Comparison of ENCODE assay signal across 25 cellular contexts in the genomic region with DNA sequence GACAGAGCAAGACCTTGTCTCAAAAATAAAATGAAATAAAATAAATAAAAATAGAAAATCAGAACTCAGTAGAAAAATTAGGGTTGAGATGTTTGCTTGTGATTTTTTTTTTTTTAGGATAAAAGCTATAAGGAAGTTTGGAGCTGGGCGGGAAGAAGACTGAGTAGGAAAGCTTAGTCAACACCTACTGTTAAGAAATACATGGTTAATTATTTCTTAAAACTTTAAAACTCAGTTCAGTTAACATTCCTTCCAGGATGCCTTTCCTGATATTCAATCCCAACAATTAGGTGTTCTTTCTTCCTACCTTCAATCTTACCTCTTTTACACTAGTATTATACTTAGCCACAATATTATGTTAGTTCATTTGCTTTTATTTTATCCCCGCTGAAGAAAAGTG.
"Had no signal": no experiment of that assay in that cellular context is flagged by ENCODE, and none has a peak within 500 bp of the region (broad histone marks: within the 10 kb centered on the region; RNA-seq: fewer than 3 reads in every experiment).

No MANE protein-coding gene starts in this region.

- ATAC-seq: activated T-helper 17 cell treated with anti-CD3 and anti-CD28 coated beads, Interleukin-2, amount 50 U/mL, for 72 hours; Panc1 had no signal

- H3K36me3 Mint-ChIP-seq: activated naive CD4-positive, alpha-beta T cell treated with anti-CD3 and anti-CD28 coated beads, Interleukin-2, amount 10 ng/mL, durations not matched to agents 7 days and 5 days; activated naive CD8-positive, alpha-beta T cell treated with anti-CD3 and anti-CD28 coated beads, Interleukin-2, amount 10 ng/mL, durations not matched to agents 7 days and 5 days had no signal

- H3K4me1 Mint-ChIP-seq: activated CD4-positive, alpha-beta memory T cell treated with anti-CD3 and anti-CD28 coated beads, Interleukin-2, amount 10 ng/mL, durations not matched to agents 7 days and 5 days; activated naive CD4-positive, alpha-beta T cell treated with anti-CD3 and anti-CD28 coated beads, Interleukin-2, amount 10 ng/mL, durations not matched to agents 7 days and 5 days; activated naive CD8-positive, alpha-beta T cell treated with anti-CD3 and anti-CD28 coated beads, Interleukin-2, amount 10 ng/mL, durations not matched to agents 7 days and 5 days; activated T-helper 17 cell treated with anti-CD3 and anti-CD28 coated beads, Interleukin-2, amount 50 U/mL, for 72 hours had no signal

- DNase-seq: activated CD4-positive, alpha-beta memory T cell treated with anti-CD3 and anti-CD28 coated beads, Interleukin-2, amount 10 ng/mL, durations not matched to agents 7 days and 5 days; activated CD4-positive, alpha-beta T cell treated with anti-CD3 and anti-CD28 coated beads, Interleukin-2, amount 50 U/mL, for 1 hour; activated CD4-positive, CD25-positive, alpha-beta regulatory T cell; activated gamma-delta T cell; activated naive CD4-positive, alpha-beta T cell treated with anti-CD3 and anti-CD28 coated beads, Interleukin-2, amount 10 ng/mL, durations not matched to agents 7 days and 5 days; activated naive CD8-positive, alpha-beta T cell treated with anti-CD3 and anti-CD28 coated beads, Interleukin-2, amount 10 ng/mL, durations not matched to agents 7 days and 5 days; activated T-cell treated with anti-CD3 and anti-CD28 coated beads for 4 hours; activated T-cell treated with anti-CD3 and anti-CD28 coated beads, Interleukin-2, amount 50 U/mL, for 48 hours; adrenal gland; anterior cingulate cortex; cerebellar nuclear complex; NCI-H1048; NCI-H1417; NCI-H1930; NCI-H2171; NCI-H2227 treated with DMSO at 0.1 percent for 48 hours; NCI-H526 treated with DMSO at 0.1 percent for 48 hours; NK-92 treated with Interleukin-12 subunit alpha and Interleukin-12 subunit beta, amount 100 ng/mL, for 24 hours; OCI-M1; Right ventricle myocardium superior; SJCRH30; SK-N-SH; T-helper 1 cell had no signal

- H3K27me3 Mint-ChIP-seq: activated CD4-positive, alpha-beta memory T cell treated with anti-CD3 and anti-CD28 coated beads, Interleukin-2, amount 10 ng/mL, durations not matched to agents 7 days and 5 days; activated naive CD4-positive, alpha-beta T cell treated with anti-CD3 and anti-CD28 coated beads, Interleukin-2, amount 10 ng/mL, durations not matched to agents 7 days and 5 days; activated naive CD8-positive, alpha-beta T cell treated with anti-CD3 and anti-CD28 coated beads, Interleukin-2, amount 10 ng/mL, durations not matched to agents 7 days and 5 days; activated T-helper 17 cell treated with anti-CD3 and anti-CD28 coated beads, Interleukin-2, amount 50 U/mL, for 72 hours had no signal

- H3K27ac Mint-ChIP-seq: activated CD4-positive, alpha-beta memory T cell treated with anti-CD3 and anti-CD28 coated beads, Interleukin-2, amount 10 ng/mL, durations not matched to agents 7 days and 5 days; activated naive CD4-positive, alpha-beta T cell treated with anti-CD3 and anti-CD28 coated beads, Interleukin-2, amount 10 ng/mL, durations not matched to agents 7 days and 5 days; activated naive CD8-positive, alpha-beta T cell treated with anti-CD3 and anti-CD28 coated beads, Interleukin-2, amount 10 ng/mL, durations not matched to agents 7 days and 5 days; activated T-helper 17 cell treated with anti-CD3 and anti-CD28 coated beads, Interleukin-2, amount 50 U/mL, for 72 hours had no signal

- H3K4me3 Mint-ChIP-seq: activated CD4-positive, alpha-beta memory T cell treated with anti-CD3 and anti-CD28 coated beads, Interleukin-2, amount 10 ng/mL, durations not matched to agents 7 days and 5 days; activated naive CD4-positive, alpha-beta T cell treated with anti-CD3 and anti-CD28 coated beads, Interleukin-2, amount 10 ng/mL, durations not matched to agents 7 days and 5 days; activated naive CD8-positive, alpha-beta T cell treated with anti-CD3 and anti-CD28 coated beads, Interleukin-2, amount 10 ng/mL, durations not matched to agents 7 days and 5 days; activated T-helper 17 cell treated with anti-CD3 and anti-CD28 coated beads, Interleukin-2, amount 50 U/mL, for 72 hours had no signal

- H3K4me3 ChIP-seq: adrenal gland, SJCRH30 had no signal
